29 cellular contexts compared by ENCODE assay signal in the genomic region with DNA sequence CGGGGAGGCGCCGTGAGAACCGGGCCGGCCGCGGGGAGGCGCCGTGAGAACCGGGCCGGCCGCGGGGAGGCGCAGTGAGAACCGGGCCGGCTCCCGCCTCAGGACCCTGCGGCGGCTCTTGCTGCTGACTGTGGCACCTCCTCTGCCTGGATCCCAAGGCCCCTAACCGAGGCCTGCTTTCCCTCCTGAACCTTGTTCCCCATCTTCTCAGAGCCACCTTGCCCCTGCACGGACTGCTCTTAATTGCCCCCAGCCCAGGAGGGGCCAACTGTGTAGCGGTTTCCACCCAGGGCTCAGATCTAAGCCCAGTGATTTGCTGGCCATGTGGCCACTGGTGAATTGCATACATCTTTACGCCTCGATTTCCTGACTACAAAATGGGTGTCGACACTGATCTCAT.
"Had no signal": no experiment of that assay in that cellular context is flagged by ENCODE, and none has a peak within 500 bp of the region (broad histone marks: within the 10 kb centered on the region; RNA-seq: fewer than 3 reads in every experiment).

No MANE protein-coding gene starts in this region.

- H3K27me3 ChIP-seq: upper lobe of left lung had no signal

- ATAC-seq: activated naive CD4-positive, alpha-beta T cell treated with anti-CD3 and anti-CD28 coated beads, Interleukin-2, amount 50 U/mL, for 72 hours; activated T-helper 17 cell treated with anti-CD3 and anti-CD28 coated beads, Interleukin-2, amount 50 U/mL, for 72 hours; effector memory CD8-positive, alpha-beta T cell; gastroesophageal sphincter; left lobe of liver had no signal

- H3K36me3 Mint-ChIP-seq: activated CD4-positive, alpha-beta memory T cell treated with anti-CD3 and anti-CD28 coated beads for 36 hours; activated naive CD4-positive, alpha-beta T cell treated with anti-CD3 and anti-CD28 coated beads, Interleukin-2, amount 50 U/mL, for 72 hours; mesothelial cell of epicardium had no signal

- H3K4me1 ChIP-seq: gastroesophageal sphincter, upper lobe of left lung had no signal

- H3K9me3 Mint-ChIP-seq: activated CD4-positive, alpha-beta memory T cell treated with anti-CD3 and anti-CD28 coated beads for 36 hours; activated CD4-positive, alpha-beta T cell treated with anti-CD3 and anti-CD28 coated beads, Interleukin-2, amount 10 ng/mL, durations not matched to agents 24 days and 14 days; activated T-cell treated with anti-CD3 and anti-CD28 coated beads, Interleukin-2, amount 50 U/mL, for 24 hours; mesothelial cell of epicardium; T-helper 1 cell treated with Interleukin-12 subunit alpha and Interleukin-12 subunit beta and Interleukin-4 antibody, amounts not matched to agents 30 μg/mL and 1 μg/mL, for 36 hours had no signal

- H3K27ac Mint-ChIP-seq: activated CD4-positive, alpha-beta memory T cell treated with anti-CD3 and anti-CD28 coated beads for 36 hours; activated CD4-positive, alpha-beta T cell treated with anti-CD3 and anti-CD28 coated beads, Interleukin-2, amount 10 ng/mL, durations not matched to agents 24 days and 14 days; activated naive CD4-positive, alpha-beta T cell treated with anti-CD3 and anti-CD28 coated beads, Interleukin-2, amount 50 U/mL, for 72 hours; activated T-cell treated with anti-CD3 and anti-CD28 coated beads, Interleukin-2, amount 50 U/mL, for 24 hours; activated T-helper 17 cell treated with anti-CD3 and anti-CD28 coated beads, Interleukin-2, amount 50 U/mL, for 72 hours; effector memory CD8-positive, alpha-beta T cell; mesothelial cell of epicardium; naive B cell; T-helper 1 cell treated with Interleukin-12 subunit alpha and Interleukin-12 subunit beta and Interleukin-4 antibody, amounts not matched to agents 30 μg/mL and 1 μg/mL, for 36 hours had no signal

- H3K4me3 Mint-ChIP-seq: activated CD4-positive, alpha-beta memory T cell treated with anti-CD3 and anti-CD28 coated beads for 36 hours; activated CD4-positive, alpha-beta T cell treated with anti-CD3 and anti-CD28 coated beads, Interleukin-2, amount 10 ng/mL, durations not matched to agents 24 days and 14 days; activated T-cell treated with anti-CD3 and anti-CD28 coated beads, Interleukin-2, amount 50 U/mL, for 24 hours; activated T-helper 17 cell treated with anti-CD3 and anti-CD28 coated beads, Interleukin-2, amount 50 U/mL, for 72 hours; effector memory CD8-positive, alpha-beta T cell; mesothelial cell of epicardium; naive B cell; T-helper 1 cell treated with Interleukin-12 subunit alpha and Interleukin-12 subunit beta and Interleukin-4 antibody, amounts not matched to agents 30 μg/mL and 1 μg/mL, for 36 hours had no signal

- H3K36me3 ChIP-seq: gastroesophageal sphincter, upper lobe of left lung, WERI-Rb-1 had no signal

- H3K4me1 Mint-ChIP-seq: activated CD4-positive, alpha-beta T cell treated with anti-CD3 and anti-CD28 coated beads, Interleukin-2, amount 10 ng/mL, durations not matched to agents 24 days and 14 days; mesothelial cell of epicardium had no signal

- H3K4me3 ChIP-seq: coronary artery, gastroesophageal sphincter, smooth muscle cell, upper lobe of left lung had no signal

- H3K27ac ChIP-seq: coronary artery, gastroesophageal sphincter, upper lobe of left lung, WERI-Rb-1 had no signal

- DNase-seq: activated CD4-positive, alpha-beta memory T cell treated with anti-CD3 and anti-CD28 coated beads for 36 hours; activated CD4-positive, alpha-beta T cell treated with anti-CD3 and anti-CD28 coated beads, Interleukin-2, amount 10 ng/mL, durations not matched to agents 24 days and 14 days; activated CD4-positive, CD25-positive, alpha-beta regulatory T cell treated with anti-CD3 and anti-CD28 coated beads, Interleukin-2, amount 50 U/mL, for 72 hours; activated CD8-positive, alpha-beta memory T cell treated with anti-CD3 and anti-CD28 coated beads, Interleukin-2, amount 50 U/mL, for 4 hours; activated naive CD4-positive, alpha-beta T cell; activated T-cell treated with anti-CD3 and anti-CD28 coated beads, Interleukin-2, amount 50 U/mL, for 24 hours; anterior cingulate cortex; cerebellar nuclear complex; effector memory CD8-positive, alpha-beta T cell; erythroblast; kidney glomerular epithelial cell; mammary epithelial cell; naive B cell; nucleus accumbens; SK-N-SH; stimulated activated CD4-positive, alpha-beta T cell treated with anti-CD3 and anti-CD28 coated beads, Interleukin-15, amount 100 ng/mL, for 24 hours; stimulated activated naive CD4-positive, alpha-beta T cell treated with Interleukin-2 at 50 U/mL for 16 hours; SW 1271; T1000 had no signal

- H3K27me3 Mint-ChIP-seq: activated CD4-positive, alpha-beta T cell treated with anti-CD3 and anti-CD28 coated beads, Interleukin-2, amount 10 ng/mL, durations not matched to agents 24 days and 14 days; activated T-cell treated with anti-CD3 and anti-CD28 coated beads, Interleukin-2, amount 50 U/mL, for 24 hours had no signal

- H3K9me3 ChIP-seq: gastroesophageal sphincter, SK-N-SH, upper lobe of left lung had no signal
